1 cellular context compared by ENCODE assay signal in the genomic region with DNA sequence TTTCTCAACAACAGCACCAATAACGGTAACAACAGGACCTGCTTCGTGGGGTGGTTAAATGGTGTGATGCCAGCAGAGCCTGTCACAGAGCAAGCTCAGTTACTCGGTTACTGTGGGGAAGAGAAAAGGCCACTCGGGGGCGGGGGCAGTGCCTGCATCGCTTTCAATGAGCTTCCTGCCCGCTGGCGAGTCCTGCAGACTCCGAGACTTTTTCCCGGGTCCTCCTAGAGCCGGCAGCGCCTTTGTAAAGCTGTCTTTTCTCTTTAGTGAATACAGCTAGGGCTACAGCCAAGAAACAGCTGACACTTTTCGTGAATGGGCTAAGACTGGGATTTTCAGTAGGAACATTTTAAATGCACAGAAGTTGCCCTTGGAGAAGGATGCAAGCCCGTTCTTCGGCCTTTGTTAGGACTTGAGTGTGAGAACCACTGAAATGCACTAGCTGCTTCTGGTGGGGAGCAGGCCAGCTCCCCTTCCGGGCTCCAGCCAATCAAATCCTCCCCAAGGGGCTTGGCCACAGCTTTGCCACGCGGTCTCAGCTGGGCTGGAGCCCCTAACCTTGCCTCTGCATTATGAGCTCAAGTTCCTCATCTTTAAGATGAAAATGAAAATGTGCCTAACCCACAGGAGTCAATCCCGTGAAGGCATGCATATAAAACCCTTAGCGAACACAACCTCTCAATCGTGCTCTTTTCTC.
TF ChIP-seq lines count a peak whose summit lies in the region.

No MANE protein-coding gene starts in this region.

TF ChIP-seq in IMR-90, 13 proteins besides CTCF, POLR2A, EP300 and RAD21 (continued from another document):
- TF ChIP-seq NFE2L2 (IDR thresholded peaks at IDR 0.05; ENCODE audit: low read depth, low read length) (no peak), CEBPB (IDR thresholded peaks at IDR 0.05; ENCODE audit: low read depth, low read length) (no peak), CHD1 (IDR thresholded peaks at IDR 0.05; ENCODE audit: low read depth, low read length) (no peak), FOS (IDR thresholded peaks at IDR 0.05; ENCODE audit: low read depth, low read length) (no peak), MAFK (IDR thresholded peaks at IDR 0.05; ENCODE audit: low read depth, low read length) (no peak), RFX5 (IDR thresholded peaks at IDR 0.05; ENCODE audit: low read depth, low read length) (no peak), BHLHE40 (IDR thresholded peaks at IDR 0.05; ENCODE audit: low read depth, low read length) (no peak), MAZ (IDR thresholded peaks at IDR 0.05; ENCODE audit: borderline replicate concordance, low read depth, low read length) (no peak), USF2 (IDR thresholded peaks at IDR 0.05; ENCODE audit: low read depth, low read length) (no peak)
- TF ChIP-seq, protein P1, sequence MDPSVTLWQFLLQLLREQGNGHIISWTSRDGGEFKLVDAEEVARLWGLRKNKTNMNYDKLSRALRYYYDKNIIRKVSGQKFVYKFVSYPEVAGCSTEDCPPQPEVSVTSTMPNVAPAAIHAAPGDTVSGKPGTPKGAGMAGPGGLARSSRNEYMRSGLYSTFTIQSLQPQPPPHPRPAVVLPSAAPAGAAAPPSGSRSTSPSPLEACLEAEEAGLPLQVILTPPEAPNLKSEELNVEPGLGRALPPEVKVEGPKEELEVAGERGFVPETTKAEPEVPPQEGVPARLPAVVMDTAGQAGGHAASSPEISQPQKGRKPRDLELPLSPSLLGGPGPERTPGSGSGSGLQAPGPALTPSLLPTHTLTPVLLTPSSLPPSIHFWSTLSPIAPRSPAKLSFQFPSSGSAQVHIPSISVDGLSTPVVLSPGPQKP (IDR thresholded peaks at IDR 0.05; ENCODE audit: borderline replicate concordance, low read depth, low read length): no peak
